In the genomic region with DNA sequence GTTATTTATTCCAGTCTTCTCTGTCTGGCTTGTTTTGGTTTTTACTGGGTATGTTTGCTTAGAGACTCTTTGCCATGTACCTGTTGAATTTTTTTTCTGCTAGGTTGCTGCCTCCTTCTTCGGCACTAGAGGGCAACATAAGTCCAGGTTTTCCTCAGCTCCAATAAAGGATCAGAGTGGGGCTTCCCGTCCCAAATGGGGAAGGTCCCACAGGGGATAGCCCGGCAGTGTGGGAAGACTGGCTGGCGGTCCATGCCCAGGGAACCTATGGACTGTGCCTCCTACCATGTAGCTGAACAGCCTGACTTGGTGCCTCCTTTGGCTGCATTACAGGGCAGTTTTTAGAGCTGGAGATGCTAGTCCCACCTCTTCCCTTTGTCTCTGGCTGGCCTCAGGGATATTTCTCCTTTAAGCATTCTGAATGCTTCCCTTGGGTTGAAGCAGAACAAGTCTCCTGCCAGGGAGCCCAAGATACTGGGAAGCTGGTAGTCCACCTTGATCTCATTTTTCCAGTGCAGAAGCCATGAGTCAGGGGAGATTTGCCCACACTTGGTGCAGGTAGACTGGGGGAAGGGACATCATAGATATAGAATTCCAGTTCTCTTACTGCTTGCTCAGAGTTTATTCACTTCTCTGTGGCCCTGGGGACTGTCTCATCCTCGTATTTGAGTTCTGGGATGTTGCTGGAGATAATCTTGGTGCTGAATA, we compare ENCODE assay signal across 8 cellular contexts.
DNase-seq lines count a peak whose midpoint lies in the region; ATAC-seq and TF ChIP-seq lines count a peak whose summit lies in the region.

No MANE protein-coding gene starts in this region.

- POLR2A ChIA-PET in CD8-positive, alpha-beta T cell (lab: Charles Lee), result interaction anchor here (0.6 to 1.2 kb wide), 2 partner anchors 58 to 104 kb away, joined by 3 read pairs; no protein-coding TSS in a partner anchor

- H3K27me3 ChIP-seq in CD8-positive, alpha-beta T cell (ENCODE audit: insufficient read depth, low read length), result no peaks in the 10 kb centered on the region
- H3K27me3 ChIP-seq in OCI-LY3 (ENCODE audit: low read depth, low read length) (no peaks in the 10 kb centered on the region), adrenal gland (no peaks in the 10 kb centered on the region), testis (no peaks in the 10 kb centered on the region)

- H3K27ac Mint-ChIP-seq in CD8-positive, alpha-beta T cell, result peak overlapping the region; percentile 19
- H3K27ac Mint-ChIP-seq in immature natural killer cell, result peak overlapping the region in 3 of 6 donors; percentile 2 to 53 (median 40)

- no peaks in the 10 kb centered on the region for H3K9me3 ChIP-seq in CD8-positive, alpha-beta T cell (ENCODE audit: low read length)
- H3K9me3 ChIP-seq in OCI-LY3 (ENCODE audit: insufficient read depth, low read length) (no peaks in the 10 kb centered on the region), adrenal gland (replicated peaks in 1 of 3) (peaks cover 0 to 10% (median 0%) of the 10 kb centered on the region in 3 donors), testis (no peaks in the 10 kb centered on the region)

- no peak overlapping the region for H3K4me3 Mint-ChIP-seq in CD8-positive, alpha-beta T cell
- no peak overlapping the region for H3K4me3 Mint-ChIP-seq in immature natural killer cell

- no peaks in the 10 kb centered on the region for H3K79me2 ChIP-seq in OCI-LY3 (ENCODE audit: low read length)

- H4K20me1 ChIP-seq in OCI-LY3 (ENCODE audit: insufficient read depth, low read length), result no peaks in the 10 kb centered on the region

- no peaks in the 10 kb centered on the region for H3K36me3 ChIP-seq in CD8-positive, alpha-beta T cell (ENCODE audit: insufficient read depth, low read length)
- H3K36me3 ChIP-seq in OCI-LY3 (replicated peaks; ENCODE audit: low read depth, low read length), result no peaks in the 10 kb centered on the region
- no peaks in the 10 kb centered on the region for H3K36me3 ChIP-seq in adrenal gland (replicated peaks in 1 of 2)
- no peaks in the 10 kb centered on the region for H3K36me3 ChIP-seq in testis (ENCODE audit: low read depth, missing control alignments)

- H3K9me3 Mint-ChIP-seq in CD8-positive, alpha-beta T cell, result peaks cover 8% of the 10 kb centered on the region
- peaks cover 5 to 12% (median 6%) of the 10 kb centered on the region in 6 donors for H3K9me3 Mint-ChIP-seq in immature natural killer cell

- 24 to 37% (median 25%) methylated on average over 3 to 5 of the region's 5 CpGs for WGBS in adrenal gland, 4 donors
- WGBS in testis, 2 donors, result 53 to 64% methylated on average over 5 of the region's 5 CpGs

- H3K9ac ChIP-seq in OCI-LY3 (ENCODE audit: low read length), result no peak overlapping the region

- H3K27ac ChIP-seq in CD8-positive, alpha-beta T cell (ENCODE audit: low read depth, low read length), result no peak overlapping the region
- H3K27ac ChIP-seq in OCI-LY3 (ENCODE audit: low read length) (no peak overlapping the region), adrenal gland (no peak overlapping the region), testis (no peak overlapping the region)

- no peak overlapping the region for H3K4me2 ChIP-seq in OCI-LY3 (ENCODE audit: low read length)

- no peak overlapping the region for H3K4me3 ChIP-seq in CD8-positive, alpha-beta T cell (ENCODE audit: low read depth, low read length)
- H3K4me3 ChIP-seq in OCI-LY3 (ENCODE audit: low read length) (no peak overlapping the region), adrenal gland (no peak overlapping the region), testis (no peak overlapping the region)

- peak in 1 of 7 experiments; percentile 64 for DNase-seq in CD8-positive, alpha-beta T cell
- peak; percentile 83 for DNase-seq in GM20000 (ENCODE audit: low spot score)
- DNase-seq in adrenal gland, result peak in 3 of 7 donors; percentile 23 to 51 (median 33)
- peak; percentile 31 to 49 (median 41) for DNase-seq in immature natural killer cell
- DNase-seq in testis, result peak; percentile 33
- DNase-seq in NCI-H1436 treated with DMSO at 0.1 percent for 48 hours (lab: John Stamatoyannopoulos, UW), result no peak

- TF ChIP-seq POLR2A in adrenal gland (IDR thresholded peaks at IDR 0.05) (no peak), testis (IDR thresholded peaks at IDR 0.05) (no peak)

- TF ChIP-seq CTCF in CD8-positive, alpha-beta T cell (IDR thresholded peaks at IDR 0.05), result peak; percentile 71
- TF ChIP-seq CTCF in GM20000 (IDR thresholded peaks at IDR 0.05; ENCODE audit: extremely low read depth, missing control alignments) (peak; percentile 48), OCI-LY3 (IDR thresholded peaks at IDR 0.05; ENCODE audit: low read depth, low read length) (peak; percentile 71), adrenal gland (IDR thresholded peaks at IDR 0.05) (peak in 5 of 6 experiments; percentile 49 to 72 (median 71)), testis (IDR thresholded peaks at IDR 0.05) (peak; percentile 17 to 56 (median 53))

- intact Hi-C loops in CD8-positive, alpha-beta T cell (cut with DNase I, micrococcal nuclease), result loop anchor here (1.0 to 10.0 kb wide), 6 partner anchors 86 to 445 kb away; a partner anchor contains a TSS
- intact Hi-C loops in adrenal gland (cut with DNase I) (loop anchor here (10.0 kb wide), 2 partner anchors 157 to 267 kb away; no protein-coding TSS in a partner anchor), testis (cut with DNase I; ENCODE audit: low total_unique reads) (no loop called here)

- CTCF ChIA-PET in CD8-positive, alpha-beta T cell (lab: Charles Lee), result interaction anchor here (0.7 to 3.2 kb wide), 24 partner anchors 8 to 557 kb away, joined by 3 to 28 read pairs (median 3); no protein-coding TSS in a partner anchor

- H3K27me3 Mint-ChIP-seq in CD8-positive, alpha-beta T cell (ENCODE audit: low read depth), result no peaks in the 10 kb centered on the region
- peaks cover 0 to 16% (median 0%) of the 10 kb centered on the region in 3 donors for H3K27me3 Mint-ChIP-seq in immature natural killer cell (ENCODE audit: low read depth in 3 of 3)

- H3K4me1 ChIP-seq in CD8-positive, alpha-beta T cell (ENCODE audit: insufficient read depth, low read length), result peaks cover 3% of the 10 kb centered on the region
- H3K4me1 ChIP-seq in OCI-LY3 (ENCODE audit: low read length), result no peaks in the 10 kb centered on the region
- H3K4me1 ChIP-seq in adrenal gland (replicated peaks in 1 of 2), result peaks cover 0 to 5% of the 10 kb centered on the region in 2 donors
- no peaks in the 10 kb centered on the region for H3K4me1 ChIP-seq in testis

- peak; percentile 24 for ATAC-seq in CD8-positive, alpha-beta T cell
- no peak for ATAC-seq in HG02973 (IDR thresholded peaks at IDR 0.05; ENCODE audit: unreplicated experiment)

- peaks cover 5% of the 10 kb centered on the region for H3K36me3 Mint-ChIP-seq in CD8-positive, alpha-beta T cell
- H3K36me3 Mint-ChIP-seq in immature natural killer cell, result peaks cover 0 to 8% (median 4%) of the 10 kb centered on the region in 3 donors

- no peak overlapping the region for H2AFZ ChIP-seq in OCI-LY3 (ENCODE audit: low read depth, low read length)

- peaks cover 12% of the 10 kb centered on the region for H3K4me1 Mint-ChIP-seq in CD8-positive, alpha-beta T cell (ENCODE audit: low read depth)
- peaks cover 0 to 2% of the 10 kb centered on the region in 2 donors for H3K4me1 Mint-ChIP-seq in immature natural killer cell
